13 cellular contexts compared by ENCODE assay signal in genomic region chr4:71074452-71075299, GRCh38.
DNase-seq lines count a peak whose midpoint lies in the region; ATAC-seq, FAIRE-seq and TF ChIP-seq lines count a peak whose summit lies in the region.
"Had no signal": no experiment of that assay in that cellular context is flagged by ENCODE, and none has a peak within 500 bp of the region (broad histone marks: within the 10 kb centered on the region; RNA-seq: fewer than 3 reads in every experiment).

No MANE protein-coding gene starts in this region.

- H3K4me3 Mint-ChIP-seq in osteocyte (ENCODE audit: unreplicated experiment) (no peak overlapping the region), CD14-positive monocyte (no peak overlapping the region)
- H3K4me3 Mint-ChIP-seq in activated T-cell treated with anti-CD3 and anti-CD28 coated beads, Interleukin-2, amount 50 U/mL, for 72 hours = no peak overlapping the region

- no peak overlapping the region for H3K27ac Mint-ChIP-seq in osteocyte (ENCODE audit: unreplicated experiment)
- H3K27ac Mint-ChIP-seq in activated T-cell treated with anti-CD3 and anti-CD28 coated beads, Interleukin-2, amount 50 U/mL, for 72 hours = no peak overlapping the region
- no peak overlapping the region for H3K27ac Mint-ChIP-seq in CD14-positive monocyte

- BruUV-seq in K562 (replicated peaks; lab: Mats Ljungman, UMichigan) = no TSS peak
- BruUV-seq in mammary epithelial cell (replicated peaks; lab: Mats Ljungman, UMichigan) = no TSS peak

- H3K27me3 ChIP-seq in K562 (ENCODE audit: control insufficient read depth in 2 of 2, insufficient read depth in 2 of 2, low read length in 2 of 2) (peaks cover 5 to 6% of the 10 kb centered on the region in 2 experiments; a peak in 3 of 5 replicates), right atrium auricular region (no peaks in the 10 kb centered on the region), skeletal muscle tissue (ENCODE audit: control insufficient read depth in 3 of 3, insufficient read depth in 3 of 3, low read length in 3 of 3) (no peaks in the 10 kb centered on the region), mammary epithelial cell (ENCODE audit: insufficient read depth, low read length) (no peaks in the 10 kb centered on the region)
- H3K27me3 ChIP-seq: vagina had no signal

- in situ Hi-C loops in G401 (cut with HindIII; ENCODE audit: low sequenced_read_pairs) (no loop called here), K562 (cut with MboI) (no loop called here), mammary epithelial cell (cut with MboI; ENCODE audit: low sequenced_read_pairs in 2 of 2) (no loop called here)

- no peaks in the 10 kb centered on the region for H3K79me2 ChIP-seq in K562 (ENCODE audit: control insufficient read depth, insufficient read depth, low read length)
- no peaks in the 10 kb centered on the region for H3K79me2 ChIP-seq in mammary epithelial cell (ENCODE audit: insufficient read depth, low read length)

- ATAC-seq in K562 = no peak; the same call in 2 of the 3 replicates
- no peak for ATAC-seq in activated T-cell treated with anti-CD3 and anti-CD28 coated beads, Interleukin-2, amount 50 U/mL, for 72 hours (replicated peaks in 1 of 2)
- ATAC-seq: GM12878 had no signal

- H3K9me3 ChIP-seq in K562 (replicated peaks; ENCODE audit: control insufficient read depth, insufficient read depth, low read depth, low read length) = no peaks in the 10 kb centered on the region
- no peaks in the 10 kb centered on the region for H3K9me3 ChIP-seq in right atrium auricular region
- no peaks in the 10 kb centered on the region for H3K9me3 ChIP-seq in skeletal muscle tissue (ENCODE audit: control insufficient read depth in 3 of 3, low read length in 3 of 3)
- H3K9me3 ChIP-seq in mammary epithelial cell (replicated peaks; ENCODE audit: insufficient read depth, low read length) = no peaks in the 10 kb centered on the region
- H3K9me3 ChIP-seq: vagina had no signal

- no peaks in the 10 kb centered on the region for H3K9me1 ChIP-seq in K562 (ENCODE audit: control insufficient read depth, insufficient read depth, low read length)

- H3K4me3 ChIP-seq in K562 (no peak overlapping the region), right atrium auricular region (peak overlapping the region; percentile 15 to 35), skeletal muscle tissue (ENCODE audit: low read length in 3 of 3) (peak overlapping the region; percentile 64 to 68 (median 66)), mammary epithelial cell (replicated peaks in 1 of 3; ENCODE audit: insufficient read depth in 1 of 3, low read depth in 2 of 3, low read length in 3 of 3) (no peak overlapping the region)
- H3K4me3 ChIP-seq: GM12878, vagina had no signal

- H3K9ac ChIP-seq in K562 (ENCODE audit: insufficient read depth in 1 of 2, low read depth in 2 of 2, low read length in 2 of 2) (no peak overlapping the region), skeletal muscle tissue (ENCODE audit: low read depth in 1 of 3, low read length in 3 of 3) (peak overlapping the region; percentile 75 to 77 (median 77)), mammary epithelial cell (ENCODE audit: insufficient read depth, low read length) (no peak overlapping the region)
- H3K9ac ChIP-seq: KMS-11 had no signal

- FAIRE-seq in K562 (lab: Jason Lieb, UNC) = no peak
- FAIRE-seq: GM12878 had no signal

- H3K36me3 ChIP-seq in K562 (ENCODE audit: control insufficient read depth, insufficient read depth, low read length) = no peaks in the 10 kb centered on the region
- H3K36me3 ChIP-seq in right atrium auricular region = no peaks in the 10 kb centered on the region
- no peaks in the 10 kb centered on the region for H3K36me3 ChIP-seq in skeletal muscle tissue (ENCODE audit: control insufficient read depth in 3 of 3, insufficient read depth in 3 of 3, low read length in 3 of 3)
- no peaks in the 10 kb centered on the region for H3K36me3 ChIP-seq in mammary epithelial cell (ENCODE audit: insufficient read depth, low read length)
- H3K36me3 ChIP-seq: vagina had no signal

- H3K27ac ChIP-seq in K562 (ENCODE audit: extremely low read depth, low read depth, low read length) = no peak overlapping the region
- H3K27ac ChIP-seq in right atrium auricular region = peak overlapping the region; percentile 60 to 75
- H3K27ac ChIP-seq in skeletal muscle tissue (ENCODE audit: low read depth, low read length) = peak overlapping the region; percentile 90
- H3K27ac ChIP-seq in mammary epithelial cell (ENCODE audit: insufficient read depth, low read depth, low read length) = no peak overlapping the region
- H3K27ac ChIP-seq: KMS-11, vagina had no signal

- TF ChIP-seq EP300 in K562 (IDR thresholded peaks at IDR 0.05; ENCODE audit: low read length) = no peak

- H4K20me1 ChIP-seq in K562 (replicated peaks; ENCODE audit: control insufficient read depth, insufficient read depth, low read length) (no peaks in the 10 kb centered on the region), mammary epithelial cell (ENCODE audit: insufficient read depth, low read length) (no peaks in the 10 kb centered on the region)

- peaks cover 10% of the 10 kb centered on the region for H3K4me1 Mint-ChIP-seq in osteocyte (ENCODE audit: unreplicated experiment)
- H3K4me1 Mint-ChIP-seq in activated T-cell treated with anti-CD3 and anti-CD28 coated beads, Interleukin-2, amount 50 U/mL, for 72 hours (ENCODE audit: low read depth) = no peaks in the 10 kb centered on the region
- peaks cover 3% of the 10 kb centered on the region for H3K4me1 Mint-ChIP-seq in CD14-positive monocyte

- peak; percentile 92 for DNase-seq in G401 (ENCODE audit: low spot score)
- DNase-seq in K562 (ENCODE audit: extremely low read depth in 1 of 4, low spot score in 3 of 4) = no peak
- DNase-seq in right atrium auricular region (ENCODE audit: low spot score) = no peak
- DNase-seq in osteocyte (ENCODE audit: extremely low spot score, unreplicated experiment) = no peak
- no peak for DNase-seq in activated T-cell treated with anti-CD3 and anti-CD28 coated beads, Interleukin-2, amount 50 U/mL, for 72 hours
- no peak for DNase-seq in CD14-positive monocyte (ENCODE audit: low spot score)
- DNase-seq in mammary epithelial cell = no peak
- DNase-seq: NCI-H2081 treated with DMSO at 0.1 percent for 48 hours, OCI-M1 had no signal

- POLR2A ChIA-PET in K562 (lab: Yijun Ruan, JAX) = no interaction called here

- no peak for TF ChIP-seq RAD21 in K562 (CRISPR knock-in tag; conservative IDR thresholded peaks at IDR 0.05 in 1 of 2, IDR thresholded peaks at IDR 0.05 in 1 of 2)

- H3K27me3 Mint-ChIP-seq in osteocyte (ENCODE audit: unreplicated experiment) (peaks cover 52% of the 10 kb centered on the region), CD14-positive monocyte (ENCODE audit: low read depth in 3 of 3) (peaks cover 5 to 13% (median 12%) of the 10 kb centered on the region in 3 donors)
- H3K27me3 Mint-ChIP-seq in activated T-cell treated with anti-CD3 and anti-CD28 coated beads, Interleukin-2, amount 50 U/mL, for 72 hours (ENCODE audit: low read depth) = peaks cover 25% of the 10 kb centered on the region

- WGBS in K562 (ENCODE audit: insufficient coverage, low coverage, missing lambda C conversion rate) = 6% methylated on average over 10 of the region's 10 CpGs
- 69% methylated on average over 10 of the region's 10 CpGs for WGBS in mammary epithelial cell (ENCODE audit: low coverage, missing lambda C conversion rate)

- no peak for TF ChIP-seq POLR2A in K562 (conservative IDR thresholded peaks at IDR 0.05)

- CTCF ChIA-PET in K562 (lab: Yijun Ruan, JAX; ENCODE audit: low intra/inter-chr PET ratio) (no interaction called here), mammary epithelial cell (lab: Charles Lee; ENCODE audit: low non-redundant PET) (no interaction called here)

- dilution Hi-C loops in mammary epithelial cell (cut with HindIII; ENCODE audit: low sequenced_read_pairs) = no loop called here

- 0 out of 2 replicates have a peak overlapping the region, but pooled peaks have one; percentile 42 for H2AFZ ChIP-seq in K562 (ENCODE audit: low read depth, low read length)
- H2AFZ ChIP-seq in mammary epithelial cell (ENCODE audit: low read depth, low read length) = no peak overlapping the region

- no peaks in the 10 kb centered on the region for H3K36me3 Mint-ChIP-seq in osteocyte (ENCODE audit: unreplicated experiment)
- H3K36me3 Mint-ChIP-seq in activated T-cell treated with anti-CD3 and anti-CD28 coated beads, Interleukin-2, amount 50 U/mL, for 72 hours (ENCODE audit: insufficient read depth in 2 of 2) = no peaks in the 10 kb centered on the region
- H3K36me3 Mint-ChIP-seq in CD14-positive monocyte = no peaks in the 10 kb centered on the region

- intact Hi-C loops in K562 (cut with micrococcal nuclease) = no loop called here
- intact Hi-C loops in CD14-positive monocyte (cut with micrococcal nuclease) = no loop called here
- intact Hi-C loops in mammary epithelial cell (cut with micrococcal nuclease) = no loop called here

- H3K4me2 ChIP-seq in K562 (ENCODE audit: insufficient read depth, low read length) (no peak overlapping the region), mammary epithelial cell (ENCODE audit: insufficient read depth, low read depth, low read length) (no peak overlapping the region)
- H3K4me2 ChIP-seq: KMS-11 had no signal

- H3K9me3 Mint-ChIP-seq in osteocyte (ENCODE audit: unreplicated experiment) = no peaks in the 10 kb centered on the region
- no peaks in the 10 kb centered on the region for H3K9me3 Mint-ChIP-seq in activated T-cell treated with anti-CD3 and anti-CD28 coated beads, Interleukin-2, amount 50 U/mL, for 72 hours
- no peaks in the 10 kb centered on the region for H3K9me3 Mint-ChIP-seq in CD14-positive monocyte

- H3K4me1 ChIP-seq in K562 (replicated peaks in 1 of 2; ENCODE audit: control insufficient read depth in 2 of 2, insufficient read depth in 2 of 2, low read length in 2 of 2) (no peaks in the 10 kb centered on the region), right atrium auricular region (peaks cover 0 to 7% of the 10 kb centered on the region in 2 donors), skeletal muscle tissue (ENCODE audit: control insufficient read depth in 3 of 3, insufficient read depth in 3 of 3, low read length in 3 of 3) (peaks cover 4 to 10% (median 6%) of the 10 kb centered on the region in 3 donors), mammary epithelial cell (ENCODE audit: insufficient read depth, low read length) (no peaks in the 10 kb centered on the region)
- H3K4me1 ChIP-seq: vagina had no signal

- TF ChIP-seq CTCF in K562 (IDR thresholded peaks at IDR 0.05 in 2 of 3, conservative IDR thresholded peaks at IDR 0.05 in 1 of 3; ENCODE audit: insufficient read depth in 2 of 3, low read depth in 1 of 3, low read length in 3 of 3) (no peak), right atrium auricular region (IDR thresholded peaks at IDR 0.05) (no peak), osteocyte (IDR thresholded peaks at IDR 0.05) (no peak), CD14-positive monocyte (IDR thresholded peaks at IDR 0.05) (no peak), mammary epithelial cell (conservative IDR thresholded peaks at IDR 0.05 in 1 of 2, IDR thresholded peaks at IDR 0.05 in 1 of 2; ENCODE audit: extremely low read depth in 1 of 2, insufficient read depth in 1 of 2, low read depth in 1 of 2, low read length in 2 of 2) (no peak)

TF ChIP-seq in K562, 482 proteins besides CTCF, POLR2A, EP300 and RAD21 (continues in another document):
- no peak for TF ChIP-seq CBFB (CRISPR knock-in tag; IDR thresholded peaks at IDR 0.05)

Comparison
In these comparisons a context has a peak if more than half of its experiments do, and no peak if none do; other contexts are left out.
1. H3K27ac ChIP-seq: peak in right atrium auricular region (2 of 2) and skeletal muscle tissue (single experiment); none in K562 (single experiment) and mammary epithelial cell (single experiment).
2. H3K4me3 ChIP-seq: peak in right atrium auricular region (2 of 2) and skeletal muscle tissue (3 of 3); none in K562 (single experiment) and mammary epithelial cell (0 of 3).
3. H3K9ac ChIP-seq: peak in skeletal muscle tissue (3 of 3); none in K562 (0 of 2) and mammary epithelial cell (single experiment).